ENCODE assay signal across 8 cellular contexts in genomic region chr15:50182233-50183013, GRCh38. TPM values are rescaled to one million over a fixed set of nuclear protein-coding genes. Genes with fewer than 3 reads are reported as not detected.
DNase-seq lines count a peak whose midpoint lies in the region; ATAC-seq and TF ChIP-seq lines count a peak whose summit lies in the region.

No MANE protein-coding gene starts in this region.

- WGBS in SK-N-SH (ENCODE audit: low lambda C conversion rate): 26% methylated on average over 25 of the region's 77 CpGs

- peak overlapping the region; percentile 84 for H3K4me2 ChIP-seq in SK-N-SH

- ATAC-seq in GM18867 (IDR thresholded peaks at IDR 0.05; ENCODE audit: unreplicated experiment) (peak; percentile 49), HG03432 (IDR thresholded peaks at IDR 0.05; ENCODE audit: unreplicated experiment) (peak; percentile 55)

- CTCF ChIA-PET in SK-N-SH (lab: Yijun Ruan, JAX): interaction anchor here (0.5 to 2.8 kb wide), 7 partner anchors 11 to 1036 kb away, joined by 3 to 16 read pairs (median 4); no protein-coding TSS in a partner anchor

- in situ Hi-C loops in brain microvascular endothelial cell (cut with HindIII; ENCODE audit: low pct_ligation_motif_present, low sequenced_read_pairs): no loop called here

- H3K27ac ChIP-seq in SK-N-SH (ENCODE audit: low read depth in 2 of 2, low read length in 1 of 2): no peak overlapping the region
- H3K27ac ChIP-seq in brain microvascular endothelial cell: no peak overlapping the region

- H3K4me3 ChIP-seq in SK-N-SH (ENCODE audit: low read depth in 2 of 2, low read length in 1 of 2): peak overlapping the region; percentile 56 to 58
- peak overlapping the region; percentile 48 for H3K4me3 ChIP-seq in brain microvascular endothelial cell (ENCODE audit: low read depth, low read length)

- no peak overlapping the region for H3K9ac ChIP-seq in SK-N-SH

- no peaks in the 10 kb centered on the region for H3F3A ChIP-seq in SK-N-SH (replicated peaks; ENCODE audit: insufficient read depth)

- no peaks in the 10 kb centered on the region for H3K9me2 ChIP-seq in SK-N-SH

- H2AFZ ChIP-seq in SK-N-SH (ENCODE audit: low read depth): peak overlapping the region; percentile 56; the same call in 1 of the 2 replicates

- no peaks in the 10 kb centered on the region for H3K9me3 ChIP-seq in SK-N-SH

- no peak for TF ChIP-seq EP300 in SK-N-SH (IDR thresholded peaks at IDR 0.05; ENCODE audit: borderline replicate concordance in 1 of 2, low read depth in 1 of 2, low read length in 1 of 2)

- TF ChIP-seq CTCF in SK-N-SH (IDR thresholded peaks at IDR 0.05) (no peak), brain microvascular endothelial cell (IDR thresholded peaks at IDR 0.05; ENCODE audit: low read depth, low read length, missing control alignments) (no peak)

- no peaks in the 10 kb centered on the region for H4K20me1 ChIP-seq in SK-N-SH (ENCODE audit: insufficient read depth)

- H3K36me3 ChIP-seq in SK-N-SH (replicated peaks in 1 of 2; ENCODE audit: control insufficient read depth in 1 of 2, insufficient read depth in 2 of 2, low read length in 1 of 2) (no peaks in the 10 kb centered on the region), brain microvascular endothelial cell (replicated peaks) (no peaks in the 10 kb centered on the region)

- TF ChIP-seq RAD21 in SK-N-SH (IDR thresholded peaks at IDR 0.05; ENCODE audit: low read length): no peak

- H3K27me3 ChIP-seq in SK-N-SH (ENCODE audit: insufficient read depth) (no peaks in the 10 kb centered on the region; the same call in 1 of the 2 replicates), brain microvascular endothelial cell (replicated peaks) (peaks cover 28% of the 10 kb centered on the region)

- peak; percentile 37 for DNase-seq in AG08395 (ENCODE audit: low spot score)
- peak; percentile 85 for DNase-seq in SK-N-SH
- no peak for DNase-seq in brain microvascular endothelial cell
- DNase-seq in islet precursor cell: peak; percentile 70
- DNase-seq in stimulated activated CD4-positive, alpha-beta T cell treated with anti-CD3 and anti-CD28 coated beads, Interleukin-2, amount 100 ng/mL, for 24 hours: peak; percentile 35 to 60
- no peak for DNase-seq in pons (ENCODE audit: low spot score)

- no peaks in the 10 kb centered on the region for H3K79me2 ChIP-seq in SK-N-SH (ENCODE audit: insufficient read depth)

- POLR2A ChIA-PET in SK-N-SH (lab: Yijun Ruan, JAX): interaction anchor here (1.1 kb wide), 1 partner anchor 173 kb away, joined by 4 read pairs; no protein-coding TSS in a partner anchor

- H3K4me1 ChIP-seq in SK-N-SH (ENCODE audit: control insufficient read depth in 1 of 2, insufficient read depth in 2 of 2, low read depth in 1 of 2, low read length in 1 of 2): peaks cover 0 to 8% of the 10 kb centered on the region in 2 experiments; a peak in 1 of 4 replicates

TF ChIP-seq in SK-N-SH, 30 proteins besides CTCF, POLR2A, EP300 and RAD21:
- TF ChIP-seq FOXJ3 (CRISPR knock-in tag; IDR thresholded peaks at IDR 0.05) (no peak), SMC3 (IDR thresholded peaks at IDR 0.05; ENCODE audit: low read depth, low read length) (no peak), SIN3A (IDR thresholded peaks at IDR 0.05; ENCODE audit: borderline replicate concordance, low read depth, low read length) (no peak), TEAD4 (IDR thresholded peaks at IDR 0.05; ENCODE audit: borderline replicate concordance, insufficient read depth) (no peak), GABPA (IDR thresholded peaks at IDR 0.05; ENCODE audit: low read depth) (no peak), IRF3 (IDR thresholded peaks at IDR 0.05; ENCODE audit: low read depth, low read length) (no peak), USF1 (IDR thresholded peaks at IDR 0.05; ENCODE audit: borderline replicate concordance, low read depth) (no peak), CHD2 (IDR thresholded peaks at IDR 0.05; ENCODE audit: low read length, partially characterized antibody) (no peak), ELF1 (IDR thresholded peaks at IDR 0.05) (no peak), MXI1 (IDR thresholded peaks at IDR 0.05; ENCODE audit: low read depth, low read length) (no peak)

RNA-seq across cellular contexts. Expression of gene SLC27A2, which starts 0.4 kb away (rescaled TPM):
- polyA plus RNA-seq in SK-N-SH (2012; rRNA removed): 0.49 and 0.65 TPM in 2 replicates
- 0.35 and 0.42 TPM in 2 replicates for polyA plus RNA-seq in SK-N-SH (2012; cell fraction: cytosol; rRNA removed)
- 0.18 and 0.57 TPM in 2 replicates for polyA plus RNA-seq in SK-N-SH (2012; cell fraction: nucleus; rRNA removed)

Comparison
In these comparisons a context has a peak if more than half of its experiments do, and no peak if none do; other contexts are left out.
1. DNase-seq: peak in AG08395 (single experiment), SK-N-SH (single experiment), islet precursor cell (single experiment) and stimulated activated CD4-positive, alpha-beta T cell treated with anti-CD3 and anti-CD28 coated beads, Interleukin-2, amount 100 ng/mL, for 24 hours (2 of 2); none in brain microvascular endothelial cell (single experiment) and pons (single experiment).